In the genomic region with DNA sequence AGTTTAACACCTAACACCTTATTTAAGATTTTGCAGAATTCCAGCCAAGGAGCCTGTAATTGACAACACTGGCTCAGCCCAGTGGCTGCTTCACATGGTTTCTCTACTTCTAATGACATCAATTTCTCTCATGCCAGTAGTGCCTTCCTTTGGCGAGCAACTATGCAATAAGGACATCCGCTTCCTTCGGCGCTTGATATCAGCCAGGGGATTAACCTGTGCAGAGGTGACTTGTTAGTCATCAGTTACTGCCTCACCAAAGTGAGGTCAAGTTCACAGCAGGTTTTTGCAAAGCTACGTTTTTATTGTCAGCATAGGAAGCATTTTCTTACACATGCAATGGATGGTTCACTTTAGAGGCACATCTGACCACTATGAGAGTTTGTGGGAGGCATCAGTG, we compare ENCODE assay signal across 21 cellular contexts. TPM values are rescaled to one million over a fixed set of nuclear protein-coding genes. Genes with fewer than 3 reads are reported as not detected.
DNase-seq lines count a peak whose midpoint lies in the region; ATAC-seq and TF ChIP-seq lines count a peak whose summit lies in the region.
"Had no signal": no experiment of that assay in that cellular context is flagged by ENCODE, and none has a peak within 500 bp of the region (broad histone marks: within the 10 kb centered on the region; RNA-seq: fewer than 3 reads in every experiment).

No MANE protein-coding gene starts in this region.

- DNase-seq in HT-29 (ENCODE audit: low spot score) (peak; percentile 74), RWPE2 (ENCODE audit: low spot score) (no peak), mucosa of descending colon (no peak), ureter (ENCODE audit: low spot score) (peak; percentile 55), T-helper 2 cell (no peak)
- DNase-seq in activated T-cell treated with anti-CD3 and anti-CD28 coated beads, Interleukin-2, amount 50 U/mL, for 4 hours, result no peak
- DNase-seq: CD8-positive, alpha-beta T cell; DMS 273 treated with DMSO at 0.1 percent for 48 hours; DMS53; DND-41; EL; IMR-90 had no signal

- no peaks in the 10 kb centered on the region for H3K36me3 Mint-ChIP-seq in activated T-cell treated with anti-CD3 and anti-CD28 coated beads, Interleukin-2, amount 50 U/mL, for 4 hours (ENCODE audit: insufficient read depth)
- H3K36me3 Mint-ChIP-seq: CD8-positive, alpha-beta T cell had no signal

- H3K27me3 ChIP-seq in RWPE2 (ENCODE audit: insufficient read depth, poor library complexity, severe bottlenecking), result no peaks in the 10 kb centered on the region
- H3K27me3 ChIP-seq: BLaER1 treated with 17β-estradiol and CSF1 and Interleukin-3, amounts not matched to agents 10 nM and 100 nM had no signal

- H3K9me3 ChIP-seq in RWPE2 (ENCODE audit: severe bottlenecking), result no peaks in the 10 kb centered on the region
- no peaks in the 10 kb centered on the region for H3K9me3 ChIP-seq in mucosa of descending colon
- H3K9me3 ChIP-seq: BLaER1 treated with 17β-estradiol and CSF1 and Interleukin-3, amounts not matched to agents 10 nM and 100 nM had no signal

- no peaks in the 10 kb centered on the region for H3K4me1 ChIP-seq in RWPE2 (ENCODE audit: insufficient read depth, poor library complexity, severe bottlenecking)
- H3K4me1 ChIP-seq in mucosa of descending colon (ENCODE audit: low read depth), result no peaks in the 10 kb centered on the region

- peak; percentile 64; the same call in 2 of the 3 replicates for ATAC-seq in RWPE2 (ENCODE audit: low read depth)
- peak; percentile 80 for ATAC-seq in mucosa of descending colon
- ATAC-seq in activated T-cell treated with anti-CD3 and anti-CD28 coated beads, Interleukin-2, amount 50 U/mL, for 4 hours, result no peak
- ATAC-seq in HG02571 (IDR thresholded peaks at IDR 0.05; ENCODE audit: unreplicated experiment), result no peak
- ATAC-seq in HG03280 (IDR thresholded peaks at IDR 0.05; ENCODE audit: unreplicated experiment), result no peak
- ATAC-seq: CD8-positive, alpha-beta T cell; K562 had no signal

- no peaks in the 10 kb centered on the region for H3K36me3 ChIP-seq in RWPE2 (ENCODE audit: low read depth)
- H3K36me3 ChIP-seq in mucosa of descending colon (ENCODE audit: low read depth), result no peaks in the 10 kb centered on the region
- H3K36me3 ChIP-seq: BLaER1 treated with 17β-estradiol and CSF1 and Interleukin-3, amounts not matched to agents 10 nM and 100 nM had no signal

- H3K4me1 Mint-ChIP-seq in activated T-cell treated with anti-CD3 and anti-CD28 coated beads, Interleukin-2, amount 50 U/mL, for 4 hours (ENCODE audit: low read depth), result peaks cover 2% of the 10 kb centered on the region
- H3K4me1 Mint-ChIP-seq: B cell had no signal

- H3K4me3 ChIP-seq in RWPE2 (ENCODE audit: severe bottlenecking) (no peak overlapping the region), mucosa of descending colon (no peak overlapping the region)
- H3K4me3 ChIP-seq: BLaER1 treated with 17β-estradiol and CSF1 and Interleukin-3, amounts not matched to agents 10 nM and 100 nM; K562 had no signal

- no peak overlapping the region for H3K4me3 Mint-ChIP-seq in activated T-cell treated with anti-CD3 and anti-CD28 coated beads, Interleukin-2, amount 50 U/mL, for 4 hours
- H3K4me3 Mint-ChIP-seq: B cell; CD8-positive, alpha-beta T cell; H9 had no signal

- intact Hi-C loops in mucosa of descending colon (cut with DNase I, micrococcal nuclease), result no loop called here

- H3K9me3 Mint-ChIP-seq in activated T-cell treated with anti-CD3 and anti-CD28 coated beads, Interleukin-2, amount 50 U/mL, for 4 hours, result no peaks in the 10 kb centered on the region
- H3K9me3 Mint-ChIP-seq: CD8-positive, alpha-beta T cell; H9 had no signal

- no peaks in the 10 kb centered on the region for H3K27me3 Mint-ChIP-seq in activated T-cell treated with anti-CD3 and anti-CD28 coated beads, Interleukin-2, amount 50 U/mL, for 4 hours (ENCODE audit: low read depth)

- no peak for TF ChIP-seq CTCF in RWPE2 (IDR thresholded peaks at IDR 0.05; ENCODE audit: poor library complexity, severe bottlenecking)
- TF ChIP-seq CTCF in mucosa of descending colon (IDR thresholded peaks at IDR 0.05), result no peak

- no peak overlapping the region for H3K27ac ChIP-seq in RWPE2 (ENCODE audit: poor library complexity, severe bottlenecking)
- H3K27ac ChIP-seq: BLaER1 treated with 17β-estradiol and CSF1 and Interleukin-3, amounts not matched to agents 10 nM and 100 nM; HL-60 had no signal

RNA-seq across cellular contexts. Expression of a gene that starts 24.0 kb away (rescaled TPM):
- not detected in 2 replicates for total RNA-seq in HT-29 (2014; rRNA removed; shearing (Covaris generic))
- total RNA-seq in mucosa of descending colon (under 1 TPM; 0.25 to 0.81 (median 0.60) TPM), ureter (0.96 TPM)
- under 1 TPM in 2 of 3 donors, not detected in 1; 0.05 to 0.13 TPM for total RNA-seq in activated T-cell treated with anti-CD3 and anti-CD28 coated beads, Interleukin-2, amount 50 U/mL, for 4 hours
- total RNA-seq: A172, B cell, H1, H9, IMR-90, K562 had no signal

Comparison
In these comparisons a context has a peak if more than half of its experiments do, and no peak if none do; other contexts are left out.
1. DNase-seq: peak in HT-29 (single experiment) and ureter (single experiment); none in RWPE2 (single experiment), mucosa of descending colon (0 of 3), T-helper 2 cell (0 of 5) and activated T-cell treated with anti-CD3 and anti-CD28 coated beads, Interleukin-2, amount 50 U/mL, for 4 hours (single experiment).
2. ATAC-seq: peak in RWPE2 (single experiment) and mucosa of descending colon (single experiment); none in activated T-cell treated with anti-CD3 and anti-CD28 coated beads, Interleukin-2, amount 50 U/mL, for 4 hours (0 of 2), HG02571 (single experiment) and HG03280 (single experiment).